Comparison of ENCODE assay signal across 10 cellular contexts in genomic region chr19:19670070-19670551, GRCh38. TPM values are rescaled to one million over a fixed set of nuclear protein-coding genes. Genes with fewer than 3 reads are reported as not detected.
DNase-seq lines count a peak whose midpoint lies in the region; ATAC-seq and TF ChIP-seq lines count a peak whose summit lies in the region.
"Had no signal": no experiment of that assay in that cellular context is flagged by ENCODE, and none has a peak within 500 bp of the region (broad histone marks: within the 10 kb centered on the region; RNA-seq: fewer than 3 reads in every experiment).

No MANE protein-coding gene starts in this region.

- H4K20me1 ChIP-seq in IMR-90 (ENCODE audit: insufficient read depth, low read length): no peaks in the 10 kb centered on the region

- CTCF ChIA-PET in IMR-90 (lab: Yijun Ruan, JAX) (interaction anchor here (0.6 kb wide), 2 partner anchors 8 to 1623 kb away, joined by 3 to 4 read pairs; no protein-coding TSS in a partner anchor), MCF 10A (lab: Yijun Ruan, JAX) (interaction anchor here (0.6 kb wide), 1 partner anchor 81 kb away, joined by 3 read pairs; no protein-coding TSS in a partner anchor)

- peaks cover 31% of the 10 kb centered on the region for H3K36me3 Mint-ChIP-seq in MCF 10A (ENCODE audit: insufficient read depth, unreplicated experiment)

- no peak overlapping the region for H3K18ac ChIP-seq in IMR-90 (ENCODE audit: low read depth, low read length)

- no peak overlapping the region for H2BK5ac ChIP-seq in IMR-90 (ENCODE audit: low read depth, low read length, poor library complexity, severe bottlenecking)

- no peak for TF ChIP-seq POLR2A in IMR-90 (IDR thresholded peaks at IDR 0.05; ENCODE audit: low read depth, low read length)
- no peak for TF ChIP-seq POLR2A in body of pancreas (IDR thresholded peaks at IDR 0.05)
- TF ChIP-seq POLR2A in gastroesophageal sphincter (IDR thresholded peaks at IDR 0.05): no peak
- TF ChIP-seq POLR2A in sigmoid colon (IDR thresholded peaks at IDR 0.05): no peak

- intact Hi-C loops in IMR-90 (cut with micrococcal nuclease) (no loop called here), MCF 10A (cut with micrococcal nuclease) (no loop called here), body of pancreas (cut with DNase I) (no loop called here), sigmoid colon (cut with DNase I) (no loop called here)

- no peak for ATAC-seq in IMR-90 (ENCODE audit: low read depth)
- ATAC-seq in body of pancreas: no peak
- ATAC-seq in gastroesophageal sphincter: no peak

- peak overlapping the region; percentile 93 for H3K27ac Mint-ChIP-seq in MCF 10A (ENCODE audit: low read depth, unreplicated experiment)

- no peak overlapping the region for H4K91ac ChIP-seq in IMR-90 (ENCODE audit: insufficient read depth, low read depth, low read length)

- BruUV-seq in IMR-90 (replicated peaks; lab: Mats Ljungman, UMichigan): no TSS peak
- no TSS peak for BruUV-seq in MCF 10A (replicated peaks; lab: Mats Ljungman, UMichigan)

- H3K9me3 Mint-ChIP-seq in MCF 10A (ENCODE audit: unreplicated experiment): no peaks in the 10 kb centered on the region

- H2AFZ ChIP-seq in IMR-90 (replicated peaks; ENCODE audit: low read length, poor library complexity): no peak overlapping the region

- peaks cover 3% of the 10 kb centered on the region; the same call in 1 of the 2 replicates for H3K36me3 ChIP-seq in IMR-90 (ENCODE audit: control insufficient read depth, insufficient read depth, low read length)
- H3K36me3 ChIP-seq in body of pancreas (replicated peaks in 1 of 2; ENCODE audit: insufficient read depth in 1 of 2, low read depth in 2 of 2): no peaks in the 10 kb centered on the region
- H3K36me3 ChIP-seq in gastroesophageal sphincter: peaks cover 0 to 25% of the 10 kb centered on the region in 2 donors
- H3K36me3 ChIP-seq in sigmoid colon: peaks cover 0 to 9% (median 1%) of the 10 kb centered on the region in 4 donors

- H3K9ac ChIP-seq in IMR-90 (ENCODE audit: low read depth, low read length): no peak overlapping the region

- TF ChIP-seq RAD21 in IMR-90 (IDR thresholded peaks at IDR 0.05; ENCODE audit: low read length): no peak

- DNase-seq in AG10803 (ENCODE audit: low read depth): no peak
- no peak for DNase-seq in IMR-90
- DNase-seq in MCF 10A (ENCODE audit: unreplicated experiment): no peak
- DNase-seq in mesenteric fat pad (ENCODE audit: low spot score): peak; percentile 78
- no peak for DNase-seq in NCI-H345 (lab: John Stamatoyannopoulos, UW)
- DNase-seq in body of pancreas: no peak
- no peak for DNase-seq in sigmoid colon
- DNase-seq: GDM1, NCI-H2171 had no signal

- no peak overlapping the region for H2AK5ac ChIP-seq in IMR-90 (ENCODE audit: low read depth, low read length)

- H3K4me1 ChIP-seq in IMR-90 (ENCODE audit: control insufficient read depth, insufficient read depth, low read length) (peaks cover 4% of the 10 kb centered on the region; the same call in 1 of the 2 replicates), body of pancreas (peaks cover 23% of the 10 kb centered on the region), gastroesophageal sphincter (peaks cover 0 to 21% (median 4%) of the 10 kb centered on the region in 3 donors), sigmoid colon (peaks cover 0 to 21% (median 16%) of the 10 kb centered on the region in 4 donors)

- no peaks in the 10 kb centered on the region for H3K27me3 Mint-ChIP-seq in MCF 10A (ENCODE audit: insufficient read depth, unreplicated experiment)

- peaks cover 4% of the 10 kb centered on the region; the same call in 1 of the 2 replicates for H3K9me1 ChIP-seq in IMR-90 (ENCODE audit: insufficient read depth, low read length)

- H2BK20ac ChIP-seq in IMR-90 (ENCODE audit: low read depth, low read length): no peak overlapping the region

- H3K4ac ChIP-seq in IMR-90 (ENCODE audit: low read depth, low read length): no peak overlapping the region

- H3K14ac ChIP-seq in IMR-90 (replicated peaks; ENCODE audit: low read depth, low read length): no peak overlapping the region

- TF ChIP-seq CTCF in AG10803 (conservative IDR thresholded peaks at IDR 0.05; ENCODE audit: low read length): no peak
- no peak for TF ChIP-seq CTCF in IMR-90 (conservative IDR thresholded peaks at IDR 0.05; ENCODE audit: low read depth, low read length)
- no peak for TF ChIP-seq CTCF in MCF 10A (IDR thresholded peaks at IDR 0.05; ENCODE audit: unreplicated experiment)
- TF ChIP-seq CTCF in body of pancreas (IDR thresholded peaks at IDR 0.05): no peak
- no peak for TF ChIP-seq CTCF in gastroesophageal sphincter (IDR thresholded peaks at IDR 0.05)
- TF ChIP-seq CTCF in sigmoid colon (IDR thresholded peaks at IDR 0.05): no peak

- no peak for TF ChIP-seq EP300 in gastroesophageal sphincter (IDR thresholded peaks at IDR 0.05)
- no peak for TF ChIP-seq EP300 in sigmoid colon (IDR thresholded peaks at IDR 0.05)

- H3K27me3 ChIP-seq in IMR-90 (ENCODE audit: control insufficient read depth, insufficient read depth, low read length) (no peaks in the 10 kb centered on the region), body of pancreas (no peaks in the 10 kb centered on the region), gastroesophageal sphincter (no peaks in the 10 kb centered on the region), sigmoid colon (no peaks in the 10 kb centered on the region)

- in situ Hi-C loops in IMR-90 (cut with MboI; ENCODE audit: low sequenced_read_pairs): no loop called here

- H4K5ac ChIP-seq in IMR-90 (ENCODE audit: low read depth, low read length): no peak overlapping the region

- H3K4me3 ChIP-seq in AG10803 (ENCODE audit: low read length): peak overlapping the region; percentile 85
- H3K4me3 ChIP-seq in IMR-90 (ENCODE audit: insufficient read depth, low read depth, low read length): peak overlapping the region; percentile 63; the same call in 1 of the 2 replicates
- no peak overlapping the region for H3K4me3 ChIP-seq in body of pancreas
- peak overlapping the region in 1 of 2 donors; percentile 90 for H3K4me3 ChIP-seq in gastroesophageal sphincter
- H3K4me3 ChIP-seq in sigmoid colon: no peak overlapping the region

- H4K8ac ChIP-seq in IMR-90 (ENCODE audit: low read depth in 2 of 2, low read length in 2 of 2): no peak overlapping the region

- POLR2A ChIA-PET in IMR-90 (lab: Charles Lee; ENCODE audit: unreplicated experiment): no interaction called here
- POLR2A ChIA-PET in MCF 10A (lab: Yijun Ruan, JAX): interaction anchor here (1.1 to 2.2 kb wide), 3 partner anchors 63 to 106 kb away, joined by 4 to 22 read pairs (median 12); partner anchors contain the start of gene ZNF14

- whole genome bisulfite sequencing in IMR-90 (ENCODE audit: extremely low coverage in 2 of 2, insufficient read length in 1 of 2), 2 experiments: 80% methylated on average over 6 of the region's 10 CpGs; no CpG with 5 or more reads in 1 of the 2 experiments
- 72 to 78% methylated on average over 10 of the region's 10 CpGs for WGBS in body of pancreas, 2 donors
- 85 to 100% methylated on average over 1 to 5 of the region's 10 CpGs for WGBS in gastroesophageal sphincter (ENCODE audit: low coverage in 1 of 2), 2 donors
- WGBS in sigmoid colon, 2 donors: 78% methylated on average over 10 of the region's 10 CpGs

- peak overlapping the region; percentile 85 for H3K4me3 Mint-ChIP-seq in MCF 10A (ENCODE audit: unreplicated experiment)

- no peak overlapping the region for H2BK15ac ChIP-seq in IMR-90 (ENCODE audit: low read depth, low read length)

- dilution Hi-C loops in IMR-90 (cut with HindIII; ENCODE audit: low sequenced_read_pairs, unreplicated experiment): no loop called here

- 0 out of 2 replicates have a peak overlapping the region, but pooled peaks have one; percentile 97 for H3K4me2 ChIP-seq in IMR-90 (ENCODE audit: low read depth, low read length)

- H3K9me3 ChIP-seq in IMR-90 (ENCODE audit: control insufficient read depth, insufficient read depth, low read length) (no peaks in the 10 kb centered on the region; the same call in 1 of the 2 replicates), body of pancreas (no peaks in the 10 kb centered on the region), gastroesophageal sphincter (no peaks in the 10 kb centered on the region), sigmoid colon (no peaks in the 10 kb centered on the region)

- peaks cover 12% of the 10 kb centered on the region in 2 experiments; a peak in 3 of 4 replicates for H3K79me1 ChIP-seq in IMR-90 (ENCODE audit: low read depth in 1 of 2, low read length in 2 of 2)

- H2AK9ac ChIP-seq in IMR-90 (replicated peaks; ENCODE audit: low read depth, low read length, poor library complexity): peak overlapping the region; percentile 35

- H3K27ac ChIP-seq in IMR-90 (ENCODE audit: insufficient read depth, low read length): no peak overlapping the region
- no peak overlapping the region for H3K27ac ChIP-seq in body of pancreas
- H3K27ac ChIP-seq in gastroesophageal sphincter: no peak overlapping the region
- H3K27ac ChIP-seq in sigmoid colon: no peak overlapping the region

- H3K56ac ChIP-seq in IMR-90 (ENCODE audit: extremely low read depth, insufficient read depth, low read length): no peak overlapping the region

- no peak overlapping the region for H3K23ac ChIP-seq in IMR-90 (ENCODE audit: low read depth, low read length)

- H2BK120ac ChIP-seq in IMR-90 (ENCODE audit: low read depth, low read length): no peak overlapping the region

- no peaks in the 10 kb centered on the region for H3K4me1 Mint-ChIP-seq in MCF 10A (ENCODE audit: insufficient read depth, unreplicated experiment)

RNA-seq across cellular contexts. Expression of gene ZNF101, which starts 1.5 kb away (rescaled TPM):
- total RNA-seq in IMR-90 (2012; rRNA removed) (7.3 and 8.3 TPM in 2 replicates), MCF 10A (2022) (8.6 and 9.2 TPM in 2 replicates), mesenteric fat pad (7.3 TPM), body of pancreas (1 to 10 TPM; 5.3 to 6.7 TPM), gastroesophageal sphincter (1 to 10 TPM; 2.5 to 7.6 (median 4.4) TPM), sigmoid colon (1 to 10 TPM; 4.7 to 6.4 (median 5.7) TPM)
- polyA plus RNA-seq in IMR-90 (2012; rRNA removed) (2.2 and 2.8 TPM in 2 replicates), sigmoid colon (10 to 100 TPM in 2 of 3 donors, 1 to 10 TPM in 1; 9.9 to 24.2 (median 10.2) TPM)
- 0.52 and 0.77 TPM in 2 replicates for polyA plus RNA-seq in IMR-90 (2012; cell fraction: cytosol; rRNA removed)
- 1.1 and 3.7 TPM in 2 replicates for polyA plus RNA-seq in IMR-90 (2012; cell fraction: nucleus; rRNA removed; ENCODE audit: low replicate concordance)

RNA-seq across cellular contexts. Expression of gene ATP13A1, which starts 6.6 kb away (rescaled TPM):
- total RNA-seq in IMR-90 (2012; rRNA removed) (13.3 and 15.8 TPM in 2 replicates), MCF 10A (2022) (63.9 and 67.2 TPM in 2 replicates), mesenteric fat pad (38.4 TPM), body of pancreas (100 to 1,000 TPM in 1 of 2 donors, 10 to 100 TPM in 1; 38.7 to 570 TPM), gastroesophageal sphincter (100 to 1,000 TPM in 1 of 4 donors, 10 to 100 TPM in 3; 65.6 to 142 (median 92.3) TPM), sigmoid colon (100 to 1,000 TPM in 2 of 4 donors, 10 to 100 TPM in 2; 55.5 to 145 (median 102) TPM)
- polyA plus RNA-seq in IMR-90 (2012; rRNA removed) (43.8 and 44.3 TPM in 2 replicates), sigmoid colon (10 to 100 TPM in 1 of 3 donors, 1 to 10 TPM in 2; 6.6 to 54.9 (median 7.4) TPM)
- 23.5 and 30.6 TPM in 2 replicates for polyA plus RNA-seq in IMR-90 (2012; cell fraction: cytosol; rRNA removed)
- polyA plus RNA-seq in IMR-90 (2012; cell fraction: nucleus; rRNA removed; ENCODE audit: low replicate concordance): 153 and 499 TPM in 2 replicates

RNA-seq across cellular contexts. Expression of gene GMIP, which starts 26.7 kb away (rescaled TPM):
- 4.1 and 4.4 TPM in 2 replicates for total RNA-seq in IMR-90 (2012; rRNA removed)
- polyA plus RNA-seq in IMR-90 (2012; rRNA removed): 10.9 and 11.0 TPM in 2 replicates
- polyA plus RNA-seq in IMR-90 (2012; cell fraction: cytosol; rRNA removed): 6.2 and 7.6 TPM in 2 replicates
- polyA plus RNA-seq in IMR-90 (2012; cell fraction: nucleus; rRNA removed; ENCODE audit: low replicate concordance): 54.8 and 78.0 TPM in 2 replicates
- total RNA-seq in MCF 10A (2022): 9.1 and 10.1 TPM in 2 replicates
- 21.3 TPM for total RNA-seq in mesenteric fat pad
- total RNA-seq in body of pancreas: 10 to 100 TPM in 1 of 2 donors, 1 to 10 TPM in 1; 3.6 to 20.1 TPM
- total RNA-seq in gastroesophageal sphincter: 10 to 100 TPM in 1 of 4 donors, 1 to 10 TPM in 3; 7.7 to 11.2 (median 8.0) TPM
- total RNA-seq in sigmoid colon: 1 to 10 TPM; 5.0 to 9.1 (median 6.4) TPM
- polyA plus RNA-seq in sigmoid colon: 10 to 100 TPM; 13.2 to 37.0 (median 19.0) TPM

RNA-seq across cellular contexts. Expression of gene LPAR2, which starts 42.1 kb away (rescaled TPM):
- total RNA-seq in IMR-90 (2012; rRNA removed): under 0.01 and 0.28 TPM in 2 replicates
- polyA plus RNA-seq in IMR-90 (2012; rRNA removed): 4.1 and 5.4 TPM in 2 replicates
- 0.51 and 2.1 TPM in 2 replicates for polyA plus RNA-seq in IMR-90 (2012; cell fraction: cytosol; rRNA removed)
- polyA plus RNA-seq in IMR-90 (2012; cell fraction: nucleus; rRNA removed; ENCODE audit: low replicate concordance): 64.5 and 113 TPM in 2 replicates
- 15.5 and 17.4 TPM in 2 replicates for total RNA-seq in MCF 10A (2022)
- 5.8 TPM for total RNA-seq in mesenteric fat pad
- 10 to 100 TPM; 14.3 to 20.8 TPM for total RNA-seq in body of pancreas
- total RNA-seq in gastroesophageal sphincter: 1 to 10 TPM in 3 of 4 donors, under 1 TPM in 1; 0.78 to 3.5 (median 2.3) TPM
- total RNA-seq in sigmoid colon: 1 to 10 TPM in 2 of 4 donors, under 1 TPM in 2; 0.33 to 4.2 (median 1.2) TPM
- 10 to 100 TPM in 1 of 3 donors, 1 to 10 TPM in 2; 3.6 to 19.9 (median 6.0) TPM for polyA plus RNA-seq in sigmoid colon

RNA-seq across cellular contexts. Expression of gene PBX4, which starts 51.6 kb away (rescaled TPM):
- total RNA-seq in IMR-90 (2012; rRNA removed) (0.90 and 1.4 TPM in 2 replicates), MCF 10A (2022) (0.30 TPM in 1 of 2 replicates, not detected in the other), mesenteric fat pad (2.0 TPM), body of pancreas (1 to 10 TPM; 1.6 to 8.2 TPM), gastroesophageal sphincter (1 to 10 TPM in 1 of 4 donors, under 1 TPM in 3; 0.42 to 4.5 (median 0.68) TPM), sigmoid colon (under 1 TPM in 1 of 4 donors, not detected in 3; 0.49 TPM)
- polyA plus RNA-seq in IMR-90 (2012; rRNA removed) (2.8 and 2.9 TPM in 2 replicates), sigmoid colon (1 to 10 TPM; 1.4 to 6.1 (median 2.4) TPM)
- 1.8 TPM in 2 replicates for polyA plus RNA-seq in IMR-90 (2012; cell fraction: cytosol; rRNA removed)
- 16.5 and 21.4 TPM in 2 replicates for polyA plus RNA-seq in IMR-90 (2012; cell fraction: nucleus; rRNA removed; ENCODE audit: low replicate concordance)

Comparison
In these comparisons a context has a peak if more than half of its experiments do, and no peak if none do; other contexts are left out.
1. H3K4me3 ChIP-seq: peak in AG10803 (single experiment) and IMR-90 (single experiment); none in body of pancreas (0 of 2) and sigmoid colon (0 of 4).